8 cellular contexts compared by ENCODE assay signal in genomic region chr11:69000831-69001245, GRCh38. TPM values are rescaled to one million over a fixed set of nuclear protein-coding genes. Genes with fewer than 3 reads are reported as not detected.
A peak's percentile ranks its signal among the peaks of the same experiment; 100 is the strongest.
DNase-seq lines count a peak whose midpoint lies in the region; ATAC-seq and TF ChIP-seq lines count a peak whose summit lies in the region.

No MANE protein-coding gene starts in this region.

- no peak for ATAC-seq in CD4-positive, alpha-beta T cell (ENCODE audit: poor library complexity)
- no peak for ATAC-seq in HG02973 (IDR thresholded peaks at IDR 0.05; ENCODE audit: unreplicated experiment)

- H3K4me3 ChIP-seq in fibroblast of pulmonary artery (replicated peaks; ENCODE audit: low read depth, low read length) (no peak overlapping the region), prostate gland (no peak overlapping the region)

- CTCF ChIA-PET in CD4-positive, alpha-beta T cell (lab: Charles Lee) = interaction anchor here (1.1 kb wide), 1 partner anchor 51 kb away, joined by 3 read pairs; no protein-coding TSS in a partner anchor

- H3K4me1 Mint-ChIP-seq in CD4-positive, alpha-beta T cell (ENCODE audit: low read depth) = no peaks in the 10 kb centered on the region

- no peak overlapping the region for H3K4me3 Mint-ChIP-seq in CD4-positive, alpha-beta T cell

- POLR2A ChIA-PET in CD4-positive, alpha-beta T cell (lab: Charles Lee) = no interaction called here

- peaks cover 6% of the 10 kb centered on the region for H3K4me1 ChIP-seq in prostate gland (replicated peaks)

- no peaks in the 10 kb centered on the region for H3K9me3 ChIP-seq in prostate gland
- H3K9me3 ChIP-seq in CD4-positive, alpha-beta T cell (ENCODE audit: control insufficient read depth, low read length) = no peaks in the 10 kb centered on the region

- H3K27me3 Mint-ChIP-seq in CD4-positive, alpha-beta T cell = peaks cover 5% of the 10 kb centered on the region

- H3K27me3 ChIP-seq in prostate gland (replicated peaks; ENCODE audit: insufficient read depth) = no peaks in the 10 kb centered on the region
- H3K27me3 ChIP-seq in CD4-positive, alpha-beta T cell (ENCODE audit: control insufficient read depth, insufficient read depth, low read length) = no peaks in the 10 kb centered on the region

- H3K27ac ChIP-seq in prostate gland = peak overlapping the region; percentile 56 to 60
- no peak overlapping the region for H3K27ac ChIP-seq in CD4-positive, alpha-beta T cell (ENCODE audit: low read depth, low read length)

- H3K27ac Mint-ChIP-seq in CD4-positive, alpha-beta T cell = no peak overlapping the region

- no peaks in the 10 kb centered on the region for H3K36me3 ChIP-seq in prostate gland

- TF ChIP-seq CTCF in fibroblast of pulmonary artery (IDR thresholded peaks at IDR 0.05; ENCODE audit: low read length, missing control alignments) = peak; percentile 74
- peak in 2 of 4 experiments; percentile 45 to 49 for TF ChIP-seq CTCF in prostate gland (IDR thresholded peaks at IDR 0.05)
- no peak for TF ChIP-seq CTCF in CD4-positive, alpha-beta T cell (IDR thresholded peaks at IDR 0.05)

- 22% methylated on average over 8 of the region's 8 CpGs for WGBS in prostate gland

- H3K9me3 Mint-ChIP-seq in CD4-positive, alpha-beta T cell = no peaks in the 10 kb centered on the region

- intact Hi-C loops in prostate gland (cut with DNase I) = no loop called here
- intact Hi-C loops in CD4-positive, alpha-beta T cell (cut with DNase I, micrococcal nuclease) = no loop called here

- DNase-seq in GM03348 (ENCODE audit: low spot score) (peak; percentile 88), RPMI7951 (ENCODE audit: low read depth) (peak; percentile 81), fibroblast of pulmonary artery (ENCODE audit: low read depth) (peak; percentile 85), prostate gland (ENCODE audit: low spot score) (no peak), occipital lobe (lab: John Stamatoyannopoulos, UW) (no peak), activated gamma-delta T cell (lab: John Stamatoyannopoulos, UW) (no peak)
- no peak for DNase-seq in CD4-positive, alpha-beta T cell

- H3K36me3 Mint-ChIP-seq in CD4-positive, alpha-beta T cell (ENCODE audit: low read depth) = no peaks in the 10 kb centered on the region

- no peak for TF ChIP-seq POLR2A in prostate gland (IDR thresholded peaks at IDR 0.05)

RNA-seq across cellular contexts. Expression of gene MRGPRF, which starts 12.2 kb away (rescaled TPM):
- total RNA-seq in RPMI7951 (2014; rRNA removed; shearing (Covaris generic)) = under 0.01 TPM in 1 of 2 replicates, not detected in the other
- total RNA-seq in prostate gland = 10 to 100 TPM; 20.0 to 53.3 TPM
- 2.3 TPM for total RNA-seq in occipital lobe
- not detected for total RNA-seq in CD4-positive, alpha-beta T cell

RNA-seq across cellular contexts. Expression of gene MRGPRD, which starts 20.1 kb away (rescaled TPM):
- not detected in 2 replicates for total RNA-seq in RPMI7951 (2014; rRNA removed; shearing (Covaris generic))
- total RNA-seq in prostate gland (not detected), occipital lobe (not detected)
- total RNA-seq in CD4-positive, alpha-beta T cell = not detected

RNA-seq across cellular contexts. Expression of gene TPCN2, which starts 47.9 kb away (rescaled TPM):
- 3.2 and 4.7 TPM in 2 replicates for total RNA-seq in RPMI7951 (2014; rRNA removed; shearing (Covaris generic))
- 10 to 100 TPM; 17.6 to 31.0 TPM for total RNA-seq in prostate gland
- 7.6 TPM for total RNA-seq in occipital lobe
- total RNA-seq in CD4-positive, alpha-beta T cell = 10 to 100 TPM; 10.2 to 11.5 TPM

Comparison
In these comparisons a context has a peak if more than half of its experiments do, and no peak if none do; other contexts are left out.
1. DNase-seq: peak in GM03348 (single experiment), RPMI7951 (single experiment) and fibroblast of pulmonary artery (single experiment); none in prostate gland (single experiment), occipital lobe (single experiment), CD4-positive, alpha-beta T cell (0 of 10) and activated gamma-delta T cell (single experiment).